Comparison of ENCODE assay signal across 1 cellular context in the genomic region with DNA sequence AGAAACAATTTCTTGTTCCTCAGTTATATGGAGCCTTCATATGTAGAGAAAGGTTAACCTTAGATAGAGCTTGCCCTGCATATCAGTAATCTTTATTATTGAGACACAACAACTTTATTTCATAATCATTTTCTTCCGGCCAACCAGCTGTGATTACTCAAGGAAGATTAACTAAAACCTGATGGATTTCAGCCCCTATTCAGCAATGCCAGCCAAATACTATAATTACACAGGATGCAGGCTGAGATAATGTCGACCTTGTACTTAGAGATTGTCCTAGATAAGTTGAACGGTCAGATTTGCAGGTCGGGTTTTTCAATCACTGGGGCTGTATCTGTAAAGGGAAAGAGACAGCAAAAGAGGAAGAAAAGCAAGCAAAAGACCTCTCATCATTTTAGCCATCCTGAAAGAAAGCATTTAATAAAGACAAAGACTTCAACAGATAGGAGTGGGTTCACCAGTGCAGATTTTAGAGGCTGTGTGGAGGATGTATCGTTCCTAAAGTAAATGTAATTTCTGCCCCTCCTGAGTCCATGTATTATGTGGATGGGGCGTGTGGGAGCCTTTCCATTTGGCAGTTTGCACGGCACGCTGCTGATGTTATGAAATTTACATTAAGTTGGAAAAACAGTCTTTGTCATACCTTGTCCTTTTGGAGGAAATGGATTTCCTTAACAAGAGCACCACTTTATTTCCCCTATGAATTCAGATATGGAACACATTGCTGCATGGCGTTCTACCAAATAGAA.
A peak's percentile ranks its signal among the peaks of the same experiment; 100 is the strongest.
TF ChIP-seq lines count a peak whose summit lies in the region.

No MANE protein-coding gene starts in this region.

TF ChIP-seq in HepG2, 621 proteins besides CTCF, POLR2A, EP300 and RAD21 (continued from another document):
- TF ChIP-seq, protein P1, sequence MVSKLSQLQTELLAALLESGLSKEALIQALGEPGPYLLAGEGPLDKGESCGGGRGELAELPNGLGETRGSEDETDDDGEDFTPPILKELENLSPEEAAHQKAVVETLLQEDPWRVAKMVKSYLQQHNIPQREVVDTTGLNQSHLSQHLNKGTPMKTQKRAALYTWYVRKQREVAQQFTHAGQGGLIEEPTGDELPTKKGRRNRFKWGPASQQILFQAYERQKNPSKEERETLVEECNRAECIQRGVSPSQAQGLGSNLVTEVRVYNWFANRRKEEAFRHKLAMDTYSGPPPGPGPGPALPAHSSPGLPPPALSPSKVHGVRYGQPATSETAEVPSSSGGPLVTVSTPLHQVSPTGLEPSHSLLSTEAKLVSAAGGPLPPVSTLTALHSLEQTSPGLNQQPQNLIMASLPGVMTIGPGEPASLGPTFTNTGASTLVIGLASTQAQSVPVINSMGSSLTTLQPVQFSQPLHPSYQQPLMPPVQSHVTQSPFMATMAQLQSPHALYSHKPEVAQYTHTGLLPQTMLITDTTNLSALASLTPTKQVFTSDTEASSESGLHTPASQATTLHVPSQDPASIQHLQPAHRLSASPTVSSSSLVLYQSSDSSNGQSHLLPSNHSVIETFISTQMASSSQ (IDR thresholded peaks at IDR 0.05; ENCODE audit: low read depth): peak; percentile 14; the same call in 1 of the 2 replicates
- TF ChIP-seq, protein P1 (CRISPR knock-in tag; IDR thresholded peaks at IDR 0.05; ENCODE audit: borderline replicate concordance): peak; percentile 65; the same call in 1 of the 2 replicates
- TF ChIP-seq MIER2 (CRISPR knock-in tag; IDR thresholded peaks at IDR 0.05): no peak
- no peak for TF ChIP-seq HOXA7 (CRISPR knock-in tag; IDR thresholded peaks at IDR 0.05)
- TF ChIP-seq SALL1 (CRISPR knock-in tag; IDR thresholded peaks at IDR 0.05): peak; percentile 60; the same call in 1 of the 2 replicates
- TF ChIP-seq FOXA1 (IDR thresholded peaks at IDR 0.05): no peak
- TF ChIP-seq FOXA1 (CRISPR knock-in tag; IDR thresholded peaks at IDR 0.05): peak; percentile 50; the same call in 1 of the 2 replicates
- TF ChIP-seq, protein P2, sequence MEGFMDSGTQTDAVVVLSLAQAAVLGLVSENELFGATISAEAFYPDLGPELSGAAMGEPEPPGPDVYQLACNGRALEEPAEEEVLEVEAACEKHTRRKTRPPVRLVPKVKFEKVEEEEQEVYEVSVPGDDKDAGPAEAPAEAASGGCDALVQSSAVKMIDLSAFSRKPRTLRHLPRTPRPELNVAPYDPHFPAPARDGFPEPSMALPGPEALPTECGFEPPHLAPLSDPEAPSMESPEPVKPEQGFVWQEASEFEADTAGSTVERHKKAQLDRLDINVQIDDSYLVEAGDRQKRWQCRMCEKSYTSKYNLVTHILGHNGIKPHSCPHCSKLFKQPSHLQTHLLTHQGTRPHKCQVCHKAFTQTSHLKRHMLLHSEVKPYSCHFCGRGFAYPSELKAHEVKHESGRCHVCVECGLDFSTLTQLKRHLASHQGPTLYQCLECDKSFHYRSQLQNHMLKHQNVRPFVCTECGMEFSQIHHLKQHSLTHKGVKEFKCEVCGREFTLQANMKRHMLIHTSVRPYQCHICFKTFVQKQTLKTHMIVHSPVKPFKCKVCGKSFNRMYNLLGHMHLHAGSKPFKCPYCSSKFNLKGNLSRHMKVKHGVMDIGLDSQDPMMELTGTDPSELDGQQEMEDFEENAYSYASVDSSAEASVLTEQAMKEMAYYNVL (CRISPR knock-in tag; IDR thresholded peaks at IDR 0.05; ENCODE audit: borderline replicate concordance): peak; percentile 71
- TF ChIP-seq MEIS2 (CRISPR knock-in tag; IDR thresholded peaks at IDR 0.05): no peak
- TF ChIP-seq, protein P3, sequence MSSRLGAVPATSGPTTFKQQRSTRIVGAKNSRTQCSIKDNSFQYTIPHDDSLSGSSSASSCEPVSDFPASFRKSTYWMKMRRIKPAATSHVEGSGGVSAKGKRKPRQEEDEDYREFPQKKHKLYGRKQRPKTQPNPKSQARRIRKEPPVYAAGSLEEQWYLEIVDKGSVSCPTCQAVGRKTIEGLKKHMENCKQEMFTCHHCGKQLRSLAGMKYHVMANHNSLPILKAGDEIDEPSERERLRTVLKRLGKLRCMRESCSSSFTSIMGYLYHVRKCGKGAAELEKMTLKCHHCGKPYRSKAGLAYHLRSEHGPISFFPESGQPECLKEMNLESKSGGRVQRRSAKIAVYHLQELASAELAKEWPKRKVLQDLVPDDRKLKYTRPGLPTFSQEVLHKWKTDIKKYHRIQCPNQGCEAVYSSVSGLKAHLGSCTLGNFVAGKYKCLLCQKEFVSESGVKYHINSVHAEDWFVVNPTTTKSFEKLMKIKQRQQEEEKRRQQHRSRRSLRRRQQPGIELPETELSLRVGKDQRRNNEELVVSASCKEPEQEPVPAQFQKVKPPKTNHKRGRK (CRISPR knock-in tag; IDR thresholded peaks at IDR 0.05): no peak
- 0 out of 2 replicates have a peak, but pooled peaks have one; percentile 30 for TF ChIP-seq ZBTB7B (CRISPR knock-in tag; IDR thresholded peaks at IDR 0.05)
- TF ChIP-seq ZNF709 (CRISPR knock-in tag; IDR thresholded peaks at IDR 0.05): no peak
- TF ChIP-seq HCFC1 (IDR thresholded peaks at IDR 0.05; ENCODE audit: low read depth, low read length): no peak
